1 cellular context compared by ENCODE assay signal in the genomic region with DNA sequence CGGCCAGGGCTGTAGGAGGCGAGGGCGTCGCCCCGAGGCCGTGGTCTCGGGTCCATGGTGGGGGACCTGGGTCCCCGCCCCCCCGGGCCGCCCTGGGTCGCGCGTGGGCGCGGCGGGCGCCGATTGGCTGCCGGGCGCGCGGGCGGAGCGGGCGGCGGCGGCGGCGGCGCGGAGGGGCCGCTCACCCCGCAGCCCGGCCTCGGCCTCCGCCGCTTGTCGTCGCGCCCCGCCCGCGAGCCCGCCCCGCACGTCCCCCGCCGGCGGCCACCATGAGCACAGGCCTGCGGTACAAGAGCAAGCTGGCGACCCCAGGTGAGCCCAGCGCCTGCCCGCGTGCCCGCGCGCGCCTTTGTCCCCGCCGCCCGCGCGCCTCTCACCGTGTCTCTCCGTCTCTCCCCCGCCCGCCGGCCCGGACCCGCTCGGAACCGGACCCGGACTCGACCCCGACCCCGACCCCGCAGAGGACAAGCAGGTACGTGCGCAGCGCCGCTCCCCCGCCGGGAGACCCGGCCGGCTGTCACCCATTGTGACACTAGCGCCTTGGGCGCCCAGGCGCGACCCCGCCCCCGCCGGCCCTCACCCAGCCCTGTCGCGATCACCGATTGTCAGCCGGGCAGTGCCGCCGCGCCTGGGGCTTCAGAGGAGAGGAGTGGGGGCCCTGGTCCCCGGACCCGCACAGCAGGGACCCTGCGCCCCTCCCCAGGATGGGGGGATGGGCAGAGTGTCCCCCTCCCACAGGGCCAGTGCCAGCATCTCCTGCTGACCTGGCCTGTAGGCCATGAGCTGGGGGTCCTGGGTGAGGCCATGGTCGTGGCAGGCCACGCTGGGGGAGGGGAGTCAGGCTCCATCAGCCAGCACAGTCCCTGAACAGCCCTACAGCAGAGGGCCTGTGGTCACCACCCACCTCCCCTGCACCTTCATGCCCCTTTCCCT.
TF ChIP-seq lines count a peak whose summit lies in the region.

Gene SEPTIN5 (plus strand): TSS at position 184 of the 933 bp plus-strand sequence. CDS start 86 bp downstream, at position 270.

TF ChIP-seq in K562, 482 proteins besides CTCF, POLR2A, EP300 and RAD21 (continued from another document and continues in another):
- TF ChIP-seq SMARCA5 (IDR thresholded peaks at IDR 0.05) (peak; percentile 85; the same call in 1 of the 2 replicates), KDM2B (CRISPR knock-in tag; IDR thresholded peaks at IDR 0.05) (no peak; the same call in none of the 2 replicates), RUNX1 (IDR thresholded peaks at IDR 0.05; ENCODE audit: low read depth) (no peak), ZNF431 (CRISPR knock-in tag; IDR thresholded peaks at IDR 0.05) (no peak), NR0B1 (IDR thresholded peaks at IDR 0.05; ENCODE audit: partially characterized antibody) (no peak), PCBP2 (IDR thresholded peaks at IDR 0.05; ENCODE audit: low read depth, low read length, poor library complexity, severe bottlenecking) (no peak), RB1 (IDR thresholded peaks at IDR 0.05; ENCODE audit: low read depth) (peak; percentile 73; the same call in 1 of the 2 replicates), ZNF384 (IDR thresholded peaks at IDR 0.05; ENCODE audit: low read depth, low read length) (no peak), TBL1XR1 (IDR thresholded peaks at IDR 0.05; ENCODE audit: low read length in 2 of 2) (peak in 1 of 2 experiments; percentile 75; a peak in 2 of 4 replicates), NR2C2 (CRISPR knock-in tag; IDR thresholded peaks at IDR 0.05) (no peak), NR2C2 (tag; IDR thresholded peaks at IDR 0.05) (no peak), POLR2G (IDR thresholded peaks at IDR 0.05; ENCODE audit: low read depth, low read length) (peak; percentile 60), ELK1 (CRISPR knock-in tag; IDR thresholded peaks at IDR 0.05) (no peak), ESRRB (CRISPR knock-in tag; IDR thresholded peaks at IDR 0.05; ENCODE audit: borderline replicate concordance) (no peak), ZNF584 (CRISPR knock-in tag; IDR thresholded peaks at IDR 0.05; ENCODE audit: low read depth) (no peak), MIER1 (IDR thresholded peaks at IDR 0.05; ENCODE audit: low read depth) (no peak), MCM2 (IDR thresholded peaks at IDR 0.05; ENCODE audit: low read depth) (no peak), HDGF (IDR thresholded peaks at IDR 0.05) (no peak), NR4A1 (CRISPR knock-in tag; IDR thresholded peaks at IDR 0.05) (no peak), NR4A1 (tag; IDR thresholded peaks at IDR 0.05) (0 out of 2 replicates have a peak, but pooled peaks have one; percentile 37), MAFK (IDR thresholded peaks at IDR 0.05; ENCODE audit: low read length) (no peak), HINFP (tag; conservative IDR thresholded peaks at IDR 0.05; ENCODE audit: low read depth) (no peak), KLF13 (tag; IDR thresholded peaks at IDR 0.05; ENCODE audit: borderline replicate concordance, low read depth) (peak; percentile 86), OTX1 (CRISPR knock-in tag; IDR thresholded peaks at IDR 0.05) (no peak), MYC (IDR thresholded peaks at IDR 0.05; ENCODE audit: low read depth, low read length) (no peak; the same call in 1 of the 2 replicates), MYC (CRISPR knock-in tag; IDR thresholded peaks at IDR 0.05; ENCODE audit: borderline replicate concordance, low read depth) (peak; percentile 86; the same call in 1 of the 2 replicates), STAT5A (IDR thresholded peaks at IDR 0.05; ENCODE audit: borderline replicate concordance, low read length) (no peak), XRCC5 (IDR thresholded peaks at IDR 0.05; ENCODE audit: low read depth, low read length) (no peak), GTF2B (IDR thresholded peaks at IDR 0.05; ENCODE audit: extremely low read depth, insufficient read length) (no peak), COPS2 (conservative IDR thresholded peaks at IDR 0.05) (no peak), EWSR1 (IDR thresholded peaks at IDR 0.05; ENCODE audit: borderline replicate concordance, low read depth, partially characterized antibody) (no peak), PML (IDR thresholded peaks at IDR 0.05; ENCODE audit: low read length) (no peak), HMG20B (CRISPR knock-in tag; IDR thresholded peaks at IDR 0.05) (no peak), HMG20A (CRISPR knock-in tag; conservative IDR thresholded peaks at IDR 0.05) (no peak), ZNF12 (CRISPR knock-in tag; IDR thresholded peaks at IDR 0.05) (no peak), HNRNPLL (IDR thresholded peaks at IDR 0.05; ENCODE audit: low read depth, low read length, poor library complexity, severe bottlenecking) (peak; percentile 41), XRCC3 (IDR thresholded peaks at IDR 0.05) (no peak), FOXM1 (IDR thresholded peaks at IDR 0.05; ENCODE audit: low read depth) (no peak), FOXM1 (CRISPR knock-in tag; IDR thresholded peaks at IDR 0.05; ENCODE audit: low read depth) (no peak), ZNF717 (CRISPR knock-in tag; IDR thresholded peaks at IDR 0.05) (no peak), CTBP1 (IDR thresholded peaks at IDR 0.05; ENCODE audit: borderline replicate concordance) (no peak), ZNF785 (CRISPR knock-in tag; IDR thresholded peaks at IDR 0.05) (no peak), SIN3A (IDR thresholded peaks at IDR 0.05; ENCODE audit: borderline replicate concordance in 2 of 2, control insufficient read depth in 1 of 2, low read depth in 2 of 2, low read length in 2 of 2) (peak in 1 of 2 experiments; percentile 61; a peak in 1 of 4 replicates), YY1 (IDR thresholded peaks at IDR 0.05; ENCODE audit: borderline replicate concordance in 1 of 3, control insufficient read depth in 1 of 3, extremely low read depth in 1 of 3, insufficient read depth in 3 of 3, insufficient read length in 1 of 3, insufficient replicate concordance in 2 of 3, low read depth in 1 of 3, low read length in 2 of 3) (peak in 1 of 3 experiments; percentile 24), SRSF9 (IDR thresholded peaks at IDR 0.05; ENCODE audit: borderline replicate concordance, low read depth, low read length) (no peak), KAT2B (IDR thresholded peaks at IDR 0.05; ENCODE audit: low read depth, low read length) (no peak), TAF7 (tag; IDR thresholded peaks at IDR 0.05) (no peak), CAMTA2 (CRISPR knock-in tag; conservative IDR thresholded peaks at IDR 0.05) (no peak), ZBTB5 (IDR thresholded peaks at IDR 0.05) (no peak), ZZZ3 (IDR thresholded peaks at IDR 0.05) (no peak), YBX1 (IDR thresholded peaks at IDR 0.05) (no peak), ZNF695 (CRISPR knock-in tag; IDR thresholded peaks at IDR 0.05) (no peak), ZFPM2 (CRISPR knock-in tag; IDR thresholded peaks at IDR 0.05) (no peak), SIN3B (IDR thresholded peaks at IDR 0.05; ENCODE audit: low read depth) (no peak)
- TF ChIP-seq, protein P1, sequence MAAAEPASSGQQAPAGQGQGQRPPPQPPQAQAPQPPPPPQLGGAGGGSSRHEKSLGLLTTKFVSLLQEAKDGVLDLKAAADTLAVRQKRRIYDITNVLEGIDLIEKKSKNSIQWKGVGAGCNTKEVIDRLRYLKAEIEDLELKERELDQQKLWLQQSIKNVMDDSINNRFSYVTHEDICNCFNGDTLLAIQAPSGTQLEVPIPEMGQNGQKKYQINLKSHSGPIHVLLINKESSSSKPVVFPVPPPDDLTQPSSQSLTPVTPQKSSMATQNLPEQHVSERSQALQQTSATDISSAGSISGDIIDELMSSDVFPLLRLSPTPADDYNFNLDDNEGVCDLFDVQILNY (CRISPR knock-in tag; IDR thresholded peaks at IDR 0.05) = no peak
- TF ChIP-seq, protein P2, sequence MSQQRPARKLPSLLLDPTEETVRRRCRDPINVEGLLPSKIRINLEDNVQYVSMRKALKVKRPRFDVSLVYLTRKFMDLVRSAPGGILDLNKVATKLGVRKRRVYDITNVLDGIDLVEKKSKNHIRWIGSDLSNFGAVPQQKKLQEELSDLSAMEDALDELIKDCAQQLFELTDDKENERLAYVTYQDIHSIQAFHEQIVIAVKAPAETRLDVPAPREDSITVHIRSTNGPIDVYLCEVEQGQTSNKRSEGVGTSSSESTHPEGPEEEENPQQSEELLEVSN (IDR thresholded peaks at IDR 0.05; ENCODE audit: borderline replicate concordance in 1 of 2, extremely low read depth in 1 of 2, insufficient read depth in 1 of 2, insufficient read length in 1 of 2, low read depth in 1 of 2, low read length in 1 of 2, poor library complexity in 1 of 2, severe bottlenecking in 1 of 2) = peak; percentile 79 to 93
- TF ChIP-seq, protein P3, sequence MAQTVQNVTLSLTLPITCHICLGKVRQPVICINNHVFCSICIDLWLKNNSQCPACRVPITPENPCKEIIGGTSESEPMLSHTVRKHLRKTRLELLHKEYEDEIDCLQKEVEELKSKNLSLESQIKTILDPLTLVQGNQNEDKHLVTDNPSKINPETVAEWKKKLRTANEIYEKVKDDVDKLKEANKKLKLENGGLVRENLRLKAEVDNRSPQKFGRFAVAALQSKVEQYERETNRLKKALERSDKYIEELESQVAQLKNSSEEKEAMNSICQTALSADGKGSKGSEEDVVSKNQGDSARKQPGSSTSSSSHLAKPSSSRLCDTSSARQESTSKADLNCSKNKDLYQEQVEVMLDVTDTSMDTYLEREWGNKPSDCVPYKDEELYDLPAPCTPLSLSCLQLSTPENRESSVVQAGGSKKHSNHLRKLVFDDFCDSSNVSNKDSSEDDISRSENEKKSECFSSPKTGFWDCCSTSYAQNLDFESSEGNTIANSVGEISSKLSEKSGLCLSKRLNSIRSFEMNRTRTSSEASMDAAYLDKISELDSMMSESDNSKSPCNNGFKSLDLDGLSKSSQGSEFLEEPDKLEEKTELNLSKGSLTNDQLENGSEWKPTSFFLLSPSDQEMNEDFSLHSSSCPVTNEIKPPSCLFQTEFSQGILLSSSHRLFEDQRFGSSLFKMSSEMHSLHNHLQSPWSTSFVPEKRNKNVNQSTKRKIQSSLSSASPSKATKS (CRISPR knock-in tag; IDR thresholded peaks at IDR 0.05) = no peak
- TF ChIP-seq, protein P4, sequence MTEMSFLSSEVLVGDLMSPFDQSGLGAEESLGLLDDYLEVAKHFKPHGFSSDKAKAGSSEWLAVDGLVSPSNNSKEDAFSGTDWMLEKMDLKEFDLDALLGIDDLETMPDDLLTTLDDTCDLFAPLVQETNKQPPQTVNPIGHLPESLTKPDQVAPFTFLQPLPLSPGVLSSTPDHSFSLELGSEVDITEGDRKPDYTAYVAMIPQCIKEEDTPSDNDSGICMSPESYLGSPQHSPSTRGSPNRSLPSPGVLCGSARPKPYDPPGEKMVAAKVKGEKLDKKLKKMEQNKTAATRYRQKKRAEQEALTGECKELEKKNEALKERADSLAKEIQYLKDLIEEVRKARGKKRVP (CRISPR knock-in tag; IDR thresholded peaks at IDR 0.05) = no peak
- TF ChIP-seq, protein P5, sequence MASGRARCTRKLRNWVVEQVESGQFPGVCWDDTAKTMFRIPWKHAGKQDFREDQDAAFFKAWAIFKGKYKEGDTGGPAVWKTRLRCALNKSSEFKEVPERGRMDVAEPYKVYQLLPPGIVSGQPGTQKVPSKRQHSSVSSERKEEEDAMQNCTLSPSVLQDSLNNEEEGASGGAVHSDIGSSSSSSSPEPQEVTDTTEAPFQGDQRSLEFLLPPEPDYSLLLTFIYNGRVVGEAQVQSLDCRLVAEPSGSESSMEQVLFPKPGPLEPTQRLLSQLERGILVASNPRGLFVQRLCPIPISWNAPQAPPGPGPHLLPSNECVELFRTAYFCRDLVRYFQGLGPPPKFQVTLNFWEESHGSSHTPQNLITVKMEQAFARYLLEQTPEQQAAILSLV (tag; IDR thresholded peaks at IDR 0.05) = no peak
